In genomic region chr3:171954644-171955365, GRCh38 we compare ENCODE assay signal across 17 cellular contexts.
A peak's percentile ranks its signal among the peaks of the same experiment; 100 is the strongest.
DNase-seq lines count a peak whose midpoint lies in the region; TF ChIP-seq lines count a peak whose summit lies in the region.
"Had no signal": no experiment of that assay in that cellular context is flagged by ENCODE, and none has a peak within 500 bp of the region (broad histone marks: within the 10 kb centered on the region; RNA-seq: fewer than 3 reads in every experiment).

No MANE protein-coding gene starts in this region.

- no peaks in the 10 kb centered on the region for H4K20me1 ChIP-seq in PC-9 (ENCODE audit: insufficient read depth)

- no peak for TF ChIP-seq CTCF in PC-9 (conservative IDR thresholded peaks at IDR 0.05)
- no peak for TF ChIP-seq CTCF in endodermal cell (conservative IDR thresholded peaks at IDR 0.05)

- H3K27ac Mint-ChIP-seq in endodermal cell: no peak overlapping the region
- H3K27ac Mint-ChIP-seq: CD8-positive, alpha-beta T cell; T-helper 2 cell treated with Interferon-gamma antibody and Interleukin-4, amounts not matched to agents 5 μg/mL and 100 μg/mL, for 36 hours had no signal

- peaks cover 25% of the 10 kb centered on the region; the same call in 1 of the 2 replicates for H3F3A ChIP-seq in PC-9 (ENCODE audit: insufficient read depth, low read depth)

- no peaks in the 10 kb centered on the region for H3K36me3 Mint-ChIP-seq in endodermal cell (ENCODE audit: low read depth)
- H3K36me3 Mint-ChIP-seq: CD8-positive, alpha-beta T cell had no signal

- H3K27me3 ChIP-seq in PC-9 (ENCODE audit: insufficient read depth, low read depth) (no peaks in the 10 kb centered on the region), endodermal cell (ENCODE audit: control insufficient read depth, insufficient read depth, low read length, poor library complexity, severe bottlenecking) (no peaks in the 10 kb centered on the region)
- H3K27me3 ChIP-seq: foreskin keratinocyte, tibial nerve had no signal

- no TSS peak for BruUV-seq in PC-9 (replicated peaks; lab: Mats Ljungman, UMichigan)

- H3K9me2 ChIP-seq in PC-9 (ENCODE audit: insufficient read depth): no peaks in the 10 kb centered on the region

- H3K79me2 ChIP-seq in PC-9 (ENCODE audit: low read depth): no peaks in the 10 kb centered on the region

- H3K27me3 Mint-ChIP-seq in endodermal cell (ENCODE audit: insufficient read depth): no peaks in the 10 kb centered on the region

- no peak overlapping the region for H3K9ac ChIP-seq in endodermal cell (ENCODE audit: extremely low read depth, low read length, poor library complexity, severe bottlenecking)

- no peak overlapping the region for H3K4me3 ChIP-seq in PC-9
- no peak overlapping the region for H3K4me3 ChIP-seq in endodermal cell (ENCODE audit: low read length)
- H3K4me3 ChIP-seq: mucosa of descending colon, tibial nerve had no signal

- H2AFZ ChIP-seq in PC-9: no peak overlapping the region

- DNase-seq in NOMO-1 (lab: John Stamatoyannopoulos, UW; ENCODE audit: unreplicated experiment in 2 of 2) (peak; percentile 33 to 87), NOMO-1 treated with dmso at 0.1 percent for 144 hours (lab: John Stamatoyannopoulos, UW; ENCODE audit: unreplicated experiment) (no peak), PC-9 (peak in 1 of 2 experiments; percentile 54), endodermal cell (no peak), pulmonary artery endothelial cell (ENCODE audit: low read depth, low spot score) (peak; percentile 62), cerebellum (ENCODE audit: low spot score) (no peak), NCI-H1092 treated with DMSO at 0.1 percent for 48 hours (lab: John Stamatoyannopoulos, UW) (no peak), posterior cingulate gyrus (no peak)
- DNase-seq: activated effector memory CD4-positive, alpha-beta T cell treated with Interleukin-2 at 50 U/mL for 16 hours; CD8-positive, alpha-beta T cell; mucosa of descending colon; NCI-H345; nucleus accumbens; stimulated activated naive CD4-positive, alpha-beta T cell treated with Interleukin-2 at 50 U/mL for 16 hours had no signal

- H3K4me2 ChIP-seq in PC-9: peak overlapping the region; percentile 5; the same call in 1 of the 2 replicates

- CTCF ChIA-PET in PC-9 (lab: Charles Lee): no interaction called here

- H3K9me3 ChIP-seq in PC-9 (ENCODE audit: insufficient read depth, low read depth) (peaks cover 8% of the 10 kb centered on the region), endodermal cell (ENCODE audit: control insufficient read depth, low read length) (no peaks in the 10 kb centered on the region)
- H3K9me3 ChIP-seq: mucosa of descending colon, tibial nerve had no signal

- peaks cover 32% of the 10 kb centered on the region for H3K4me1 Mint-ChIP-seq in endodermal cell

- H3K36me3 ChIP-seq in PC-9 (ENCODE audit: low read depth): no peaks in the 10 kb centered on the region
- H3K36me3 ChIP-seq in endodermal cell (ENCODE audit: control insufficient read depth, insufficient read depth, low read length): no peaks in the 10 kb centered on the region
- H3K36me3 ChIP-seq: tibial nerve had no signal

- WGBS in endodermal cell (ENCODE audit: insufficient coverage in 1 of 2, insufficient read length in 1 of 2), 2 experiments: 54 to 75% methylated on average over 6 of the region's 6 CpGs

- intact Hi-C loops in PC-9 (cut with micrococcal nuclease; ENCODE audit: unreplicated experiment): loop anchor here (5.0 kb wide), 2 partner anchors 83 to 187 kb away; no protein-coding TSS in a partner anchor
- intact Hi-C loops in posterior cingulate gyrus (cut with DNase I): no loop called here

- H3K27ac ChIP-seq in PC-9: 0 out of 2 replicates have a peak overlapping the region, but pooled peaks have one; percentile 50
- H3K27ac ChIP-seq in endodermal cell (ENCODE audit: low read depth, low read length): peak overlapping the region; percentile 83
- H3K27ac ChIP-seq: foreskin keratinocyte had no signal

- H3K4me3 Mint-ChIP-seq in endodermal cell: no peak overlapping the region
- H3K4me3 Mint-ChIP-seq: CD8-positive, alpha-beta T cell; T-helper 2 cell treated with Interferon-gamma antibody and Interleukin-4, amounts not matched to agents 5 μg/mL and 100 μg/mL, for 36 hours had no signal

- H3K4me1 ChIP-seq in PC-9 (replicated peaks; ENCODE audit: insufficient read depth) (peaks cover 55% of the 10 kb centered on the region), endodermal cell (ENCODE audit: control insufficient read depth, insufficient read depth, low read length) (peaks cover 7% of the 10 kb centered on the region)

- no peaks in the 10 kb centered on the region for H3K9me3 Mint-ChIP-seq in endodermal cell
- H3K9me3 Mint-ChIP-seq: CD8-positive, alpha-beta T cell; T-helper 2 cell treated with Interferon-gamma antibody and Interleukin-4, amounts not matched to agents 5 μg/mL and 100 μg/mL, for 36 hours had no signal

- POLR2A ChIA-PET in PC-9 (lab: Charles Lee; ENCODE audit: unreplicated experiment): no interaction called here

Comparison
In these comparisons a context has a peak if more than half of its experiments do, and no peak if none do; other contexts are left out.
1. DNase-seq: peak in NOMO-1 (2 of 2) and pulmonary artery endothelial cell (single experiment); none in NOMO-1 treated with dmso at 0.1 percent for 144 hours (single experiment), endodermal cell (single experiment), cerebellum (single experiment), NCI-H1092 treated with DMSO at 0.1 percent for 48 hours (single experiment) and posterior cingulate gyrus (0 of 10).